18 cellular contexts compared by ENCODE assay signal in genomic region chr2:8462899-8463648, GRCh38.
"Had no signal": no experiment of that assay in that cellular context is flagged by ENCODE, and none has a peak within 500 bp of the region (broad histone marks: within the 10 kb centered on the region; RNA-seq: fewer than 3 reads in every experiment).

No MANE protein-coding gene starts in this region.

- DNase-seq: activated CD4-positive, alpha-beta T cell treated with anti-CD3 and anti-CD28 coated beads for 1 hour; activated CD4-positive, alpha-beta T cell treated with anti-CD3 and anti-CD28 coated beads, Interleukin-2, amount 50 U/mL, for 4 hours; activated naive CD4-positive, alpha-beta T cell; activated naive CD8-positive, alpha-beta T cell treated with anti-CD3 and anti-CD28 coated beads, Interleukin-2, amount 10 ng/mL, durations not matched to agents 7 days and 5 days; cortex of kidney; effector CD4-positive, alpha-beta T cell; foreskin melanocyte; kidney glomerular epithelial cell; lower lobe of right lung; midbrain; pancreas; stimulated activated CD4-positive, alpha-beta T cell treated with anti-CD3 and anti-CD28 coated beads, Interleukin-4, amount 100 ng/mL, for 24 hours; T1000 had no signal

- H3K4me1 Mint-ChIP-seq: stimulated activated naive CD8-positive, alpha-beta T cell treated with anti-CD3 and anti-CD28 coated beads, Interleukin-15, amount 100 ng/mL, for 72 hours had no signal

- H3K27me3 Mint-ChIP-seq: central memory CD8-positive, alpha-beta T cell had no signal

- H3K36me3 Mint-ChIP-seq: brain had no signal

- H3K27ac ChIP-seq: lower lobe of right lung, pancreas, thoracic aorta had no signal

- H3K4me3 ChIP-seq: lower lobe of right lung, pancreas, thoracic aorta had no signal

- H3K9me3 ChIP-seq: lower lobe of right lung, pancreas, thoracic aorta had no signal

- H3K27ac Mint-ChIP-seq: activated T-helper 1 cell treated with anti-CD3 and anti-CD28 coated beads, Interleukin-12 subunit alpha, Interleukin-12 subunit beta, Interleukin-2, Interleukin-4 antibody, amounts not matched to agents 30 ng/mL and 10 ng/mL and 1 ng/mL, durations not matched to agents 14 hours and 24 hours and 36 hours had no signal

- H3K36me3 ChIP-seq: lower lobe of right lung, pancreas, thoracic aorta had no signal

- H3K9me3 Mint-ChIP-seq: central memory CD8-positive, alpha-beta T cell; stimulated activated naive CD8-positive, alpha-beta T cell treated with anti-CD3 and anti-CD28 coated beads, Interleukin-15, amount 100 ng/mL, for 72 hours had no signal

- H3K27me3 ChIP-seq: pancreas had no signal

- H3K4me1 ChIP-seq: lower lobe of right lung had no signal

- H3K4me3 Mint-ChIP-seq: activated naive CD8-positive, alpha-beta T cell treated with anti-CD3 and anti-CD28 coated beads, Interleukin-2, amount 10 ng/mL, durations not matched to agents 7 days and 5 days; activated T-helper 1 cell treated with anti-CD3 and anti-CD28 coated beads, Interleukin-12 subunit alpha, Interleukin-12 subunit beta, Interleukin-2, Interleukin-4 antibody, amounts not matched to agents 30 ng/mL and 10 ng/mL and 1 ng/mL, durations not matched to agents 14 hours and 24 hours and 36 hours; brain; central memory CD8-positive, alpha-beta T cell; stimulated activated naive CD8-positive, alpha-beta T cell treated with anti-CD3 and anti-CD28 coated beads, Interleukin-15, amount 100 ng/mL, for 72 hours had no signal
